Comparison of ENCODE assay signal across 1 cellular context in the genomic region with DNA sequence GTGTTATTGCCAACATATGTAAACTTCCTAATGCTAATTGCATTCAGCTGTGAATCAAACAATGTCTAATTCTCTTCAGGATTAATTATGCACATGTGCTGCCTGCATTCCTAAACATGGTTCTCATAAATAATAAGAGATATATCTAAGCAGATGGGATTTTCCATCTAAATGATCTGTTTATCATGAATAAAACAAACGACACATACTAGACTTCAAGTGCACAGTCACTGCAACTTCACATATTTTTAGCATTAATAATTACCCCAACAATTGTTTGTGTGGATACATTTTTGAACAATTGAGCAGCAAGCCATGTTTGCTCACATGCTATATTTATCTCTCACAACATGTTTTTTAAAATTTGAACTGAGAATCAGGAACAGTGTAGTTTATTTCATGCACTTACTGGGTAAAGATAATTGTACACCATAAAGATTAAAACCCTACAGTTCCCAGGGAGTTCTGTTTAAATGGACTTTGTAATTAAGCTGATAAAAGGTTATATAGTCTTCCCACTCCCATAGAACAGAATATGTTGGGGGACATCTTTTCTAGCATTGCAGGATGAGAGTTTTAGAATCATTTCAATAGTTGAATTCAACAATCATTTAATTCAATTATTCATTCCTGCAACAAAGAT.
TF ChIP-seq lines count a peak whose summit lies in the region.

No MANE protein-coding gene starts in this region.

TF ChIP-seq in HepG2, 621 proteins besides CTCF, POLR2A, EP300 and RAD21 (continued from another document):
- TF ChIP-seq, protein P1, sequence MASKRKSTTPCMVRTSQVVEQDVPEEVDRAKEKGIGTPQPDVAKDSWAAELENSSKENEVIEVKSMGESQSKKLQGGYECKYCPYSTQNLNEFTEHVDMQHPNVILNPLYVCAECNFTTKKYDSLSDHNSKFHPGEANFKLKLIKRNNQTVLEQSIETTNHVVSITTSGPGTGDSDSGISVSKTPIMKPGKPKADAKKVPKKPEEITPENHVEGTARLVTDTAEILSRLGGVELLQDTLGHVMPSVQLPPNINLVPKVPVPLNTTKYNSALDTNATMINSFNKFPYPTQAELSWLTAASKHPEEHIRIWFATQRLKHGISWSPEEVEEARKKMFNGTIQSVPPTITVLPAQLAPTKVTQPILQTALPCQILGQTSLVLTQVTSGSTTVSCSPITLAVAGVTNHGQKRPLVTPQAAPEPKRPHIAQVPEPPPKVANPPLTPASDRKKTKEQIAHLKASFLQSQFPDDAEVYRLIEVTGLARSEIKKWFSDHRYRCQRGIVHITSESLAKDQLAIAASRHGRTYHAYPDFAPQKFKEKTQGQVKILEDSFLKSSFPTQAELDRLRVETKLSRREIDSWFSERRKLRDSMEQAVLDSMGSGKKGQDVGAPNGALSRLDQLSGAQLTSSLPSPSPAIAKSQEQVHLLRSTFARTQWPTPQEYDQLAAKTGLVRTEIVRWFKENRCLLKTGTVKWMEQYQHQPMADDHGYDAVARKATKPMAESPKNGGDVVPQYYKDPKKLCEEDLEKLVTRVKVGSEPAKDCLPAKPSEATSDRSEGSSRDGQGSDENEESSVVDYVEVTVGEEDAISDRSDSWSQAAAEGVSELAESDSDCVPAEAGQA (IDR thresholded peaks at IDR 0.05; ENCODE audit: low read depth): no peak
- TF ChIP-seq, protein P1 (CRISPR knock-in tag; IDR thresholded peaks at IDR 0.05; ENCODE audit: borderline replicate concordance): no peak
- TF ChIP-seq, protein P2, sequence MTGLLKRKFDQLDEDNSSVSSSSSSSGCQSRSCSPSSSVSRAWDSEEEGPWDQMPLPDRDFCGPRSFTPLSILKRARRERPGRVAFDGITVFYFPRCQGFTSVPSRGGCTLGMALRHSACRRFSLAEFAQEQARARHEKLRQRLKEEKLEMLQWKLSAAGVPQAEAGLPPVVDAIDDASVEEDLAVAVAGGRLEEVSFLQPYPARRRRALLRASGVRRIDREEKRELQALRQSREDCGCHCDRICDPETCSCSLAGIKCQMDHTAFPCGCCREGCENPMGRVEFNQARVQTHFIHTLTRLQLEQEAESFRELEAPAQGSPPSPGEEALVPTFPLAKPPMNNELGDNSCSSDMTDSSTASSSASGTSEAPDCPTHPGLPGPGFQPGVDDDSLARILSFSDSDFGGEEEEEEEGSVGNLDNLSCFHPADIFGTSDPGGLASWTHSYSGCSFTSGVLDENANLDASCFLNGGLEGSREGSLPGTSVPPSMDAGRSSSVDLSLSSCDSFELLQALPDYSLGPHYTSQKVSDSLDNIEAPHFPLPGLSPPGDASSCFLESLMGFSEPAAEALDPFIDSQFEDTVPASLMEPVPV (CRISPR knock-in tag; IDR thresholded peaks at IDR 0.05): no peak
- TF ChIP-seq SP4 (CRISPR knock-in tag; IDR thresholded peaks at IDR 0.05) (no peak), KDM2A (CRISPR knock-in tag; IDR thresholded peaks at IDR 0.05; ENCODE audit: borderline replicate concordance, low read depth) (no peak), SP5 (CRISPR knock-in tag; IDR thresholded peaks at IDR 0.05; ENCODE audit: borderline replicate concordance, low read depth) (no peak), ZNF572 (CRISPR knock-in tag; IDR thresholded peaks at IDR 0.05) (no peak), FOXM1 (CRISPR knock-in tag; IDR thresholded peaks at IDR 0.05) (no peak), BCL6 (CRISPR knock-in tag; IDR thresholded peaks at IDR 0.05) (no peak), GATAD2A (CRISPR knock-in tag; IDR thresholded peaks at IDR 0.05) (no peak), ATF7 (IDR thresholded peaks at IDR 0.05) (no peak), ATF7 (CRISPR knock-in tag; IDR thresholded peaks at IDR 0.05) (no peak), ZNF816 (CRISPR knock-in tag; IDR thresholded peaks at IDR 0.05; ENCODE audit: borderline replicate concordance) (no peak), KMT2A (CRISPR knock-in tag; IDR thresholded peaks at IDR 0.05) (no peak)
- TF ChIP-seq, protein P3, sequence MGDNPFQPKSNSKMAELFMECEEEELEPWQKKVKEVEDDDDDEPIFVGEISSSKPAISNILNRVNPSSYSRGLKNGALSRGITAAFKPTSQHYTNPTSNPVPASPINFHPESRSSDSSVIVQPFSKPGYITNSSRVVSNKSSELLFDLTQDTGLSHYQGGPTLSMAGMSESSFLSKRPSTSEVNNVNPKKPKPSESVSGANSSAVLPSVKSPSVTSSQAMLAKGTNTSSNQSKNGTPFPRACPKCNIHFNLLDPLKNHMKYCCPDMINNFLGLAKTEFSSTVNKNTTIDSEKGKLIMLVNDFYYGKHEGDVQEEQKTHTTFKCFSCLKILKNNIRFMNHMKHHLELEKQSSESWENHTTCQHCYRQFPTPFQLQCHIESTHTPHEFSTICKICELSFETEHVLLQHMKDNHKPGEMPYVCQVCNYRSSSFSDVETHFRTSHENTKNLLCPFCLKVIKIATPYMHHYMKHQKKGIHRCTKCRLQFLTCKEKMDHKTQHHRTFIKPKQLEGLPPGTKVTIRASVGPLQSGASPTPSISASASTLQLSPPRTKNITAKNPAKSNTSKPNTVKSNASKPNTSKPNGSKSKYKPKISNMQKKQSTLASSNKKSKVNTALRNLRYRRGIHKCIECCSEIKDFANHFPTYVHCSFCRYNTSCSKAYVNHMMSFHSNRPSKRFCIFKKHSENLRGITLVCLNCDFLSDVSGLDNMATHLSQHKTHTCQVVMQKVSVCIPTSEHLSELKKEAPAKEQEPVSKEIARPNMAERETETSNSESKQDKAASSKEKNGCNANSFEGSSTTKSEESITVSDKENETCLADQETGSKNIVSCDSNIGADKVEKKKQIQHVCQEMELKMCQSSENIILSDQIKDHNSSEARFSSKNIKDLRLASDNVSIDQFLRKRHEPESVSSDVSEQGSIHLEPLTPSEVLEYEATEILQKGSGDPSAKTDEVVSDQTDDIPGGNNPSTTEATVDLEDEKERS (CRISPR knock-in tag; IDR thresholded peaks at IDR 0.05): no peak
TF ChIP-seq in HepG2: peak in this region for 0.
